Comparison of ENCODE assay signal across 12 cellular contexts in genomic region chr5:79697222-79698164, GRCh38. TPM values are rescaled to one million over a fixed set of nuclear protein-coding genes. Genes with fewer than 3 reads are reported as not detected.
A peak's percentile ranks its signal among the peaks of the same experiment; 100 is the strongest.
DNase-seq lines count a peak whose midpoint lies in the region; TF ChIP-seq lines count a peak whose summit lies in the region.
"Had no signal": no experiment of that assay in that cellular context is flagged by ENCODE, and none has a peak within 500 bp of the region (broad histone marks: within the 10 kb centered on the region; RNA-seq: fewer than 3 reads in every experiment).

No MANE protein-coding gene starts in this region.

- no peaks in the 10 kb centered on the region for H3K36me3 Mint-ChIP-seq in MCF 10A (ENCODE audit: insufficient read depth, unreplicated experiment)
- no peaks in the 10 kb centered on the region for H3K36me3 Mint-ChIP-seq in activated naive CD8-positive, alpha-beta T cell treated with anti-CD3 and anti-CD28 coated beads for 36 hours

- H3K79me2 ChIP-seq in mammary epithelial cell (ENCODE audit: insufficient read depth, low read length): no peaks in the 10 kb centered on the region

- H3K27ac ChIP-seq in mammary epithelial cell (ENCODE audit: insufficient read depth, low read depth, low read length): no peak overlapping the region
- peak overlapping the region; percentile 96 for H3K27ac ChIP-seq in cardiac muscle cell
- no peak overlapping the region for H3K27ac ChIP-seq in testis
- H3K27ac ChIP-seq: skin epidermis had no signal

- H3K4me3 ChIP-seq in mammary epithelial cell (replicated peaks in 1 of 3; ENCODE audit: insufficient read depth in 1 of 3, low read depth in 2 of 3, low read length in 3 of 3) (no peak overlapping the region), cardiac muscle cell (peak overlapping the region; percentile 5), testis (no peak overlapping the region)
- H3K4me3 ChIP-seq: skin epidermis had no signal

- H3K9me3 Mint-ChIP-seq in MCF 10A (ENCODE audit: unreplicated experiment): no peaks in the 10 kb centered on the region
- H3K9me3 Mint-ChIP-seq in activated naive CD8-positive, alpha-beta T cell treated with anti-CD3 and anti-CD28 coated beads for 36 hours: no peaks in the 10 kb centered on the region

- no peak for TF ChIP-seq CTCF in MCF 10A (IDR thresholded peaks at IDR 0.05; ENCODE audit: unreplicated experiment)
- no peak for TF ChIP-seq CTCF in mammary epithelial cell (conservative IDR thresholded peaks at IDR 0.05 in 1 of 2, IDR thresholded peaks at IDR 0.05 in 1 of 2; ENCODE audit: extremely low read depth in 1 of 2, insufficient read depth in 1 of 2, low read depth in 1 of 2, low read length in 2 of 2)
- TF ChIP-seq CTCF in cardiac muscle cell (IDR thresholded peaks at IDR 0.05; ENCODE audit: low read depth, low read length): no peak
- TF ChIP-seq CTCF in testis (IDR thresholded peaks at IDR 0.05): no peak

- no peak overlapping the region for H3K4me2 ChIP-seq in mammary epithelial cell (ENCODE audit: insufficient read depth, low read depth, low read length)

- H2AFZ ChIP-seq in mammary epithelial cell (ENCODE audit: low read depth, low read length): no peak overlapping the region

- no peaks in the 10 kb centered on the region for H4K20me1 ChIP-seq in mammary epithelial cell (ENCODE audit: insufficient read depth, low read length)

- in situ Hi-C loops in mammary epithelial cell (cut with MboI; ENCODE audit: low sequenced_read_pairs in 2 of 2): no loop called here

- BruUV-seq in MCF 10A (replicated peaks; lab: Mats Ljungman, UMichigan) (no TSS peak), mammary epithelial cell (replicated peaks; lab: Mats Ljungman, UMichigan) (no TSS peak)

- DNase-seq in MCF 10A (ENCODE audit: unreplicated experiment) (peak; percentile 9), mammary epithelial cell (no peak), SKM-1 treated with dmso at 0.1 percent for 144 hours (lab: John Stamatoyannopoulos, UW; ENCODE audit: unreplicated experiment) (peak; percentile 91), cardiac muscle cell (ENCODE audit: low read depth in 1 of 2, low spot score in 1 of 2) (peak; percentile 70 to 92), testis (peak; percentile 75), iPS-NIHi7 (ENCODE audit: extremely low spot score) (no peak), NCI-H2196 (lab: John Stamatoyannopoulos, UW; ENCODE audit: unreplicated experiment) (no peak)
- DNase-seq in activated naive CD8-positive, alpha-beta T cell treated with anti-CD3 and anti-CD28 coated beads for 36 hours: no peak
- DNase-seq: activated T-cell treated with anti-CD3 and anti-CD28 coated beads for 4 hours, caudate nucleus, NCI-H1105 had no signal

- dilution Hi-C loops in mammary epithelial cell (cut with HindIII; ENCODE audit: low sequenced_read_pairs): no loop called here

- H3K27me3 ChIP-seq in mammary epithelial cell (ENCODE audit: insufficient read depth, low read length): no peaks in the 10 kb centered on the region
- no peaks in the 10 kb centered on the region for H3K27me3 ChIP-seq in cardiac muscle cell
- no peaks in the 10 kb centered on the region for H3K27me3 ChIP-seq in testis

- peaks cover 9% of the 10 kb centered on the region for H3K4me1 Mint-ChIP-seq in MCF 10A (ENCODE audit: insufficient read depth, unreplicated experiment)
- peaks cover 8% of the 10 kb centered on the region for H3K4me1 Mint-ChIP-seq in activated naive CD8-positive, alpha-beta T cell treated with anti-CD3 and anti-CD28 coated beads for 36 hours

- H3K9ac ChIP-seq in mammary epithelial cell (ENCODE audit: insufficient read depth, low read length): no peak overlapping the region

- H3K36me3 ChIP-seq in mammary epithelial cell (ENCODE audit: insufficient read depth, low read length): no peaks in the 10 kb centered on the region
- H3K36me3 ChIP-seq in cardiac muscle cell: no peaks in the 10 kb centered on the region
- no peaks in the 10 kb centered on the region for H3K36me3 ChIP-seq in testis (ENCODE audit: low read depth, missing control alignments)

- POLR2A ChIA-PET in MCF 10A (lab: Yijun Ruan, JAX): interaction anchor here (0.6 kb wide), 1 partner anchor 286 kb away, joined by 3 read pairs; no protein-coding TSS in a partner anchor

- H3K4me1 ChIP-seq in mammary epithelial cell (ENCODE audit: insufficient read depth, low read length) (peaks cover 8% of the 10 kb centered on the region), cardiac muscle cell (ENCODE audit: low read depth) (peaks cover 60% of the 10 kb centered on the region), testis (peaks cover 5% of the 10 kb centered on the region)

- H3K27me3 Mint-ChIP-seq in MCF 10A (ENCODE audit: insufficient read depth, unreplicated experiment): no peaks in the 10 kb centered on the region
- H3K27me3 Mint-ChIP-seq in activated naive CD8-positive, alpha-beta T cell treated with anti-CD3 and anti-CD28 coated beads for 36 hours: no peaks in the 10 kb centered on the region

- H3K4me3 Mint-ChIP-seq in MCF 10A (ENCODE audit: unreplicated experiment): no peak overlapping the region
- H3K4me3 Mint-ChIP-seq in activated naive CD8-positive, alpha-beta T cell treated with anti-CD3 and anti-CD28 coated beads for 36 hours: no peak overlapping the region

- WGBS in mammary epithelial cell (ENCODE audit: low coverage, missing lambda C conversion rate): 95% methylated on average over 3 of the region's 4 CpGs
- WGBS in testis, 2 donors: 55 to 71% methylated on average over 4 of the region's 4 CpGs

- no peak for TF ChIP-seq POLR2A in testis (IDR thresholded peaks at IDR 0.05)

- H3K9me3 ChIP-seq in mammary epithelial cell (replicated peaks; ENCODE audit: insufficient read depth, low read length) (no peaks in the 10 kb centered on the region), cardiac muscle cell (ENCODE audit: low read depth) (no peaks in the 10 kb centered on the region), testis (no peaks in the 10 kb centered on the region)

- no peak overlapping the region for H3K27ac Mint-ChIP-seq in MCF 10A (ENCODE audit: low read depth, unreplicated experiment)
- no peak overlapping the region for H3K27ac Mint-ChIP-seq in activated naive CD8-positive, alpha-beta T cell treated with anti-CD3 and anti-CD28 coated beads for 36 hours

- intact Hi-C loops in MCF 10A (cut with micrococcal nuclease): no loop called here
- intact Hi-C loops in mammary epithelial cell (cut with micrococcal nuclease): no loop called here
- intact Hi-C loops in testis (cut with DNase I; ENCODE audit: low total_unique reads): no loop called here

- CTCF ChIA-PET in MCF 10A (lab: Yijun Ruan, JAX): interaction anchor here (0.7 to 0.9 kb wide), 2 partner anchors 108 to 160 kb away, joined by 3 to 4 read pairs; no protein-coding TSS in a partner anchor
- CTCF ChIA-PET in mammary epithelial cell (lab: Charles Lee; ENCODE audit: low non-redundant PET): no interaction called here

RNA-seq across cellular contexts. Expression of gene CMYA5, which starts 7.9 kb away (rescaled TPM):
- total RNA-seq in MCF 10A (2022) (0.37 and 0.61 TPM in 2 replicates), mammary epithelial cell (1 to 10 TPM in 1 of 2 donors, under 1 TPM in 1; 0.61 to 9.2 TPM), cardiac muscle cell (36.5 and 87.2 TPM in 2 replicates), testis (10 to 100 TPM; 27.3 to 33.8 TPM)
- polyA plus RNA-seq in mammary epithelial cell (0.41 TPM), cardiac muscle cell (19.8 and 44.0 TPM in 2 replicates), testis (ENCODE audit: insufficient read depth, low read depth, low replicate concordance) (2.7 TPM)
- not detected for polyA minus RNA-seq in mammary epithelial cell
- total RNA-seq in activated naive CD8-positive, alpha-beta T cell treated with anti-CD3 and anti-CD28 coated beads for 36 hours: under 1 TPM; 0.16 to 0.29 TPM

Comparison
In these comparisons a context has a peak if more than half of its experiments do, and no peak if none do; other contexts are left out.
1. DNase-seq: peak in MCF 10A (single experiment), SKM-1 treated with dmso at 0.1 percent for 144 hours (single experiment), cardiac muscle cell (2 of 2) and testis (single experiment); none in mammary epithelial cell (single experiment), iPS-NIHi7 (single experiment), activated naive CD8-positive, alpha-beta T cell treated with anti-CD3 and anti-CD28 coated beads for 36 hours (single experiment) and NCI-H2196 (single experiment).